1 cellular context compared by ENCODE assay signal in the genomic region with DNA sequence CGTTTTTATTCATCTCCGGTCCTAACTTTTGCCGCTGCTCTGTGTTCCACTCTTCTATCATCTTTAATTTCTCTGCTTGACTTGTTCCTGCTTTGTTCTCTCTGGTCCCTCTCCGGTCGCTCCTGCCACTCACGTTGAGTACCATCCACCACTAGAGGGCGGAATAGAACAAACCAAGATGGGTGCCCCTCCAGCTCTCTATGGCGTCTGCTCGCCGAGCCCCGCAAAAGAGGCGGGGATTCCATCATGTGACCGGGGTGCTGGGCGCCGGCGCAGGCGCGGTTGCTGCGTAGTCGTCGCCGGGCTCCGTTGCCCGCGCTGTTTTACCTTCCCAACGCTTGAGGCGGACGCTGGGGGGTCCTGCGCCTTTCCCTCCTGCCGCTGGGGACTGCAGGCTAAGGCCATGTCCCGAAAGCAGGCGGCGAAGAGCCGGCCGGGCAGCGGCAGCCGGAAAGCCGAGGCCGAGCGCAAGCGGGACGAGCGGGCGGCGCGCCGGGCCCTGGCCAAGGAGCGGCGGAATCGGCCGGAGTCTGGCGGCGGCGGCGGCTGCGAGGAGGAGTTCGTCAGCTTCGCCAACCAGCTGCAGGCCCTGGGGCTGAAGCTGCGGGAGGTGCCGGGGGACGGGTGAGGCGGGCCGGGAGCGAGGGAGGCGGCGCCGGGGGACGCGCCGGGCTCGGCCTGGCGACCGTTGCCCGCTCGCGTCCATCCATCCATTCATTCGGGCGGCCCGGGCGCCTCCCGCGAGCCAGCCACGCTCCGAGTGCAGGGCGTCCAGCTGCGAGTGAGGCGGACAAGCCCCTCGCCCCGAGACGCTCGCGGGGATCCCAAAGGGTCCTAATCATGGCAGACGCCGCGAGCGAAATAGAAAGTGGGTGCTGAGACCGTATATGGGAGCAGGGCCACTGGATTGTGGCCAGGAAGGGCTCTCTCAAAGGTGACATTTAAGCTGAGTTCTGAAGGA.
TF ChIP-seq lines count a peak whose summit lies in the region.

A gene with protein sequence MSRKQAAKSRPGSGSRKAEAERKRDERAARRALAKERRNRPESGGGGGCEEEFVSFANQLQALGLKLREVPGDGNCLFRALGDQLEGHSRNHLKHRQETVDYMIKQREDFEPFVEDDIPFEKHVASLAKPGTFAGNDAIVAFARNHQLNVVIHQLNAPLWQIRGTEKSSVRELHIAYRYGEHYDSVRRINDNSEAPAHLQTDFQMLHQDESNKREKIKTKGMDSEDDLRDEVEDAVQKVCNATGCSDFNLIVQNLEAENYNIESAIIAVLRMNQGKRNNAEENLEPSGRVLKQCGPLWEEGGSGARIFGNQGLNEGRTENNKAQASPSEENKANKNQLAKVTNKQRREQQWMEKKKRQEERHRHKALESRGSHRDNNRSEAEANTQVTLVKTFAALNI (plus strand): TSS at position 285 of the 961 bp plus-strand sequence. CDS start 119 bp downstream, at position 404.

TF ChIP-seq in HepG2, 621 proteins besides CTCF, POLR2A, EP300 and RAD21 (continued from another document and continues in another):
- TF ChIP-seq, protein P1, sequence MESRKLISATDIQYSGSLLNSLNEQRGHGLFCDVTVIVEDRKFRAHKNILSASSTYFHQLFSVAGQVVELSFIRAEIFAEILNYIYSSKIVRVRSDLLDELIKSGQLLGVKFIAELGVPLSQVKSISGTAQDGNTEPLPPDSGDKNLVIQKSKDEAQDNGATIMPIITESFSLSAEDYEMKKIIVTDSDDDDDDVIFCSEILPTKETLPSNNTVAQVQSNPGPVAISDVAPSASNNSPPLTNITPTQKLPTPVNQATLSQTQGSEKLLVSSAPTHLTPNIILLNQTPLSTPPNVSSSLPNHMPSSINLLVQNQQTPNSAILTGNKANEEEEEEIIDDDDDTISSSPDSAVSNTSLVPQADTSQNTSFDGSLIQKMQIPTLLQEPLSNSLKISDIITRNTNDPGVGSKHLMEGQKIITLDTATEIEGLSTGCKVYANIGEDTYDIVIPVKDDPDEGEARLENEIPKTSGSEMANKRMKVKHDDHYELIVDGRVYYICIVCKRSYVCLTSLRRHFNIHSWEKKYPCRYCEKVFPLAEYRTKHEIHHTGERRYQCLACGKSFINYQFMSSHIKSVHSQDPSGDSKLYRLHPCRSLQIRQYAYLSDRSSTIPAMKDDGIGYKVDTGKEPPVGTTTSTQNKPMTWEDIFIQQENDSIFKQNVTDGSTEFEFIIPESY (CRISPR knock-in tag; IDR thresholded peaks at IDR 0.05), result 0 out of 2 replicates have a peak, but pooled peaks have one; percentile 10
- TF ChIP-seq ZNF775 (CRISPR knock-in tag; IDR thresholded peaks at IDR 0.05; ENCODE audit: borderline replicate concordance) (no peak), ZNF546 (CRISPR knock-in tag; conservative IDR thresholded peaks at IDR 0.05) (peak; percentile 76; the same call in 1 of the 2 replicates), FOXA1 (IDR thresholded peaks at IDR 0.05) (no peak), FOXA1 (CRISPR knock-in tag; IDR thresholded peaks at IDR 0.05) (no peak), HNRNPK (IDR thresholded peaks at IDR 0.05; ENCODE audit: low read depth, low read length, poor library complexity, severe bottlenecking) (no peak), POLR2AphosphoS2 (IDR thresholded peaks at IDR 0.05; ENCODE audit: low read depth, low read length) (no peak), CHD4 (IDR thresholded peaks at IDR 0.05; ENCODE audit: borderline replicate concordance, low read length) (no peak), ZNF720 (CRISPR knock-in tag; IDR thresholded peaks at IDR 0.05) (no peak), ZEB1 (IDR thresholded peaks at IDR 0.05; ENCODE audit: insufficient replicate concordance, low read depth) (no peak), TCF7 (IDR thresholded peaks at IDR 0.05; ENCODE audit: low read depth) (no peak), ZSCAN12 (CRISPR knock-in tag; IDR thresholded peaks at IDR 0.05) (peak; percentile 77), GTF3A (CRISPR knock-in tag; conservative IDR thresholded peaks at IDR 0.05) (no peak), ZNF432 (CRISPR knock-in tag; IDR thresholded peaks at IDR 0.05; ENCODE audit: borderline replicate concordance) (no peak), ZNF563 (CRISPR knock-in tag; IDR thresholded peaks at IDR 0.05) (peak; percentile 82), NFKBIZ (CRISPR knock-in tag; IDR thresholded peaks at IDR 0.05) (no peak), PLRG1 (conservative IDR thresholded peaks at IDR 0.05) (no peak), EEA1 (CRISPR knock-in tag; IDR thresholded peaks at IDR 0.05; ENCODE audit: borderline replicate concordance) (0 out of 2 replicates have a peak, but pooled peaks have one; percentile 63), ZNF10 (CRISPR knock-in tag; IDR thresholded peaks at IDR 0.05; ENCODE audit: borderline replicate concordance, low read depth) (no peak), SRSF1 (optimal IDR thresholded peaks at IDR 0.05; ENCODE audit: low read depth, low read length) (no peak), ZNF121 (CRISPR knock-in tag; IDR thresholded peaks at IDR 0.05) (peak; percentile 77), ZNF839 (CRISPR knock-in tag; IDR thresholded peaks at IDR 0.05; ENCODE audit: borderline replicate concordance) (no peak), NFKB2 (CRISPR knock-in tag; IDR thresholded peaks at IDR 0.05; ENCODE audit: borderline replicate concordance) (peak; percentile 86; the same call in 1 of the 2 replicates), ZNF331 (CRISPR knock-in tag; IDR thresholded peaks at IDR 0.05) (0 out of 2 replicates have a peak, but pooled peaks have one; percentile 19), ZFP62 (CRISPR knock-in tag; IDR thresholded peaks at IDR 0.05) (no peak), SIX1 (CRISPR knock-in tag; IDR thresholded peaks at IDR 0.05; ENCODE audit: borderline replicate concordance) (no peak), ZNF761 (CRISPR knock-in tag; conservative IDR thresholded peaks at IDR 0.05) (peak; percentile 59; the same call in 1 of the 2 replicates), ZBTB38 (CRISPR knock-in tag; IDR thresholded peaks at IDR 0.05) (peak; percentile 64; the same call in 1 of the 2 replicates), HHEX (CRISPR knock-in tag; IDR thresholded peaks at IDR 0.05) (no peak), ZFAT (CRISPR knock-in tag; conservative IDR thresholded peaks at IDR 0.05) (no peak)
- TF ChIP-seq, protein P2, sequence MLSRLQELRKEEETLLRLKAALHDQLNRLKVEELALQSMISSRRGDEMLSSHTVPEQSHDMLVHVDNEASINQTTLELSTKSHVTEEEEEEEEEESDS (CRISPR knock-in tag; IDR thresholded peaks at IDR 0.05; ENCODE audit: borderline replicate concordance), result no peak
- TF ChIP-seq, protein P3, sequence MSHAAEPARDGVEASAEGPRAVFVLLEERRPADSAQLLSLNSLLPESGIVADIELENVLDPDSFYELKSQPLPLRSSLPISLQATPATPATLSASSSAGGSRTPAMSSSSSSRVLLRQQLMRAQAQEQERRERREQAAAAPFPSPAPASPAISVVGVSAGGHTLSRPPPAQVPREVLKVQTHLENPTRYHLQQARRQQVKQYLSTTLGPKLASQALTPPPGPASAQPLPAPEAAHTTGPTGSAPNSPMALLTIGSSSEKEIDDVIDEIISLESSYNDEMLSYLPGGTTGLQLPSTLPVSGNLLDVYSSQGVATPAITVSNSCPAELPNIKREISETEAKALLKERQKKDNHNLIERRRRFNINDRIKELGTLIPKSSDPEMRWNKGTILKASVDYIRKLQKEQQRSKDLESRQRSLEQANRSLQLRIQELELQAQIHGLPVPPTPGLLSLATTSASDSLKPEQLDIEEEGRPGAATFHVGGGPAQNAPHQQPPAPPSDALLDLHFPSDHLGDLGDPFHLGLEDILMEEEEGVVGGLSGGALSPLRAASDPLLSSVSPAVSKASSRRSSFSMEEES (CRISPR knock-in tag; IDR thresholded peaks at IDR 0.05), result peak; percentile 95
- TF ChIP-seq, protein P4, sequence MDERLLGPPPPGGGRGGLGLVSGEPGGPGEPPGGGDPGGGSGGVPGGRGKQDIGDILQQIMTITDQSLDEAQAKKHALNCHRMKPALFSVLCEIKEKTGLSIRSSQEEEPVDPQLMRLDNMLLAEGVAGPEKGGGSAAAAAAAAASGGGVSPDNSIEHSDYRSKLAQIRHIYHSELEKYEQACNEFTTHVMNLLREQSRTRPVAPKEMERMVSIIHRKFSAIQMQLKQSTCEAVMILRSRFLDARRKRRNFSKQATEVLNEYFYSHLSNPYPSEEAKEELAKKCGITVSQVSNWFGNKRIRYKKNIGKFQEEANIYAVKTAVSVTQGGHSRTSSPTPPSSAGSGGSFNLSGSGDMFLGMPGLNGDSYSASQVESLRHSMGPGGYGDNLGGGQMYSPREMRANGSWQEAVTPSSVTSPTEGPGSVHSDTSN (CRISPR knock-in tag; IDR thresholded peaks at IDR 0.05), result peak; percentile 73
- TF ChIP-seq, protein P5, sequence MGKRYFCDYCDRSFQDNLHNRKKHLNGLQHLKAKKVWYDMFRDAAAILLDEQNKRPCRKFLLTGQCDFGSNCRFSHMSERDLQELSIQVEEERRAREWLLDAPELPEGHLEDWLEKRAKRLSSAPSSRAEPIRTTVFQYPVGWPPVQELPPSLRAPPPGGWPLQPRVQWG (CRISPR knock-in tag; IDR thresholded peaks at IDR 0.05; ENCODE audit: borderline replicate concordance, low read depth), result no peak
- TF ChIP-seq, protein P6, sequence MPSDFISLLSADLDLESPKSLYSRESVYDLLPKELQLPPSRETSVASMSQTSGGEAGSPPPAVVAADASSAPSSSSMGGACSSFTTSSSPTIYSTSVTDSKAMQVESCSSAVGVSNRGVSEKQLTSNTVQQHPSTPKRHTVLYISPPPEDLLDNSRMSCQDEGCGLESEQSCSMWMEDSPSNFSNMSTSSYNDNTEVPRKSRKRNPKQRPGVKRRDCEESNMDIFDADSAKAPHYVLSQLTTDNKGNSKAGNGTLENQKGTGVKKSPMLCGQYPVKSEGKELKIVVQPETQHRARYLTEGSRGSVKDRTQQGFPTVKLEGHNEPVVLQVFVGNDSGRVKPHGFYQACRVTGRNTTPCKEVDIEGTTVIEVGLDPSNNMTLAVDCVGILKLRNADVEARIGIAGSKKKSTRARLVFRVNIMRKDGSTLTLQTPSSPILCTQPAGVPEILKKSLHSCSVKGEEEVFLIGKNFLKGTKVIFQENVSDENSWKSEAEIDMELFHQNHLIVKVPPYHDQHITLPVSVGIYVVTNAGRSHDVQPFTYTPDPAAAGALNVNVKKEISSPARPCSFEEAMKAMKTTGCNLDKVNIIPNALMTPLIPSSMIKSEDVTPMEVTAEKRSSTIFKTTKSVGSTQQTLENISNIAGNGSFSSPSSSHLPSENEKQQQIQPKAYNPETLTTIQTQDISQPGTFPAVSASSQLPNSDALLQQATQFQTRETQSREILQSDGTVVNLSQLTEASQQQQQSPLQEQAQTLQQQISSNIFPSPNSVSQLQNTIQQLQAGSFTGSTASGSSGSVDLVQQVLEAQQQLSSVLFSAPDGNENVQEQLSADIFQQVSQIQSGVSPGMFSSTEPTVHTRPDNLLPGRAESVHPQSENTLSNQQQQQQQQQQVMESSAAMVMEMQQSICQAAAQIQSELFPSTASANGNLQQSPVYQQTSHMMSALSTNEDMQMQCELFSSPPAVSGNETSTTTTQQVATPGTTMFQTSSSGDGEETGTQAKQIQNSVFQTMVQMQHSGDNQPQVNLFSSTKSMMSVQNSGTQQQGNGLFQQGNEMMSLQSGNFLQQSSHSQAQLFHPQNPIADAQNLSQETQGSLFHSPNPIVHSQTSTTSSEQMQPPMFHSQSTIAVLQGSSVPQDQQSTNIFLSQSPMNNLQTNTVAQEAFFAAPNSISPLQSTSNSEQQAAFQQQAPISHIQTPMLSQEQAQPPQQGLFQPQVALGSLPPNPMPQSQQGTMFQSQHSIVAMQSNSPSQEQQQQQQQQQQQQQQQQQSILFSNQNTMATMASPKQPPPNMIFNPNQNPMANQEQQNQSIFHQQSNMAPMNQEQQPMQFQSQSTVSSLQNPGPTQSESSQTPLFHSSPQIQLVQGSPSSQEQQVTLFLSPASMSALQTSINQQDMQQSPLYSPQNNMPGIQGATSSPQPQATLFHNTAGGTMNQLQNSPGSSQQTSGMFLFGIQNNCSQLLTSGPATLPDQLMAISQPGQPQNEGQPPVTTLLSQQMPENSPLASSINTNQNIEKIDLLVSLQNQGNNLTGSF (CRISPR knock-in tag; IDR thresholded peaks at IDR 0.05), result no peak
- TF ChIP-seq, protein P7, sequence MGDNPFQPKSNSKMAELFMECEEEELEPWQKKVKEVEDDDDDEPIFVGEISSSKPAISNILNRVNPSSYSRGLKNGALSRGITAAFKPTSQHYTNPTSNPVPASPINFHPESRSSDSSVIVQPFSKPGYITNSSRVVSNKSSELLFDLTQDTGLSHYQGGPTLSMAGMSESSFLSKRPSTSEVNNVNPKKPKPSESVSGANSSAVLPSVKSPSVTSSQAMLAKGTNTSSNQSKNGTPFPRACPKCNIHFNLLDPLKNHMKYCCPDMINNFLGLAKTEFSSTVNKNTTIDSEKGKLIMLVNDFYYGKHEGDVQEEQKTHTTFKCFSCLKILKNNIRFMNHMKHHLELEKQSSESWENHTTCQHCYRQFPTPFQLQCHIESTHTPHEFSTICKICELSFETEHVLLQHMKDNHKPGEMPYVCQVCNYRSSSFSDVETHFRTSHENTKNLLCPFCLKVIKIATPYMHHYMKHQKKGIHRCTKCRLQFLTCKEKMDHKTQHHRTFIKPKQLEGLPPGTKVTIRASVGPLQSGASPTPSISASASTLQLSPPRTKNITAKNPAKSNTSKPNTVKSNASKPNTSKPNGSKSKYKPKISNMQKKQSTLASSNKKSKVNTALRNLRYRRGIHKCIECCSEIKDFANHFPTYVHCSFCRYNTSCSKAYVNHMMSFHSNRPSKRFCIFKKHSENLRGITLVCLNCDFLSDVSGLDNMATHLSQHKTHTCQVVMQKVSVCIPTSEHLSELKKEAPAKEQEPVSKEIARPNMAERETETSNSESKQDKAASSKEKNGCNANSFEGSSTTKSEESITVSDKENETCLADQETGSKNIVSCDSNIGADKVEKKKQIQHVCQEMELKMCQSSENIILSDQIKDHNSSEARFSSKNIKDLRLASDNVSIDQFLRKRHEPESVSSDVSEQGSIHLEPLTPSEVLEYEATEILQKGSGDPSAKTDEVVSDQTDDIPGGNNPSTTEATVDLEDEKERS (CRISPR knock-in tag; IDR thresholded peaks at IDR 0.05), result no peak
- TF ChIP-seq, protein P8, sequence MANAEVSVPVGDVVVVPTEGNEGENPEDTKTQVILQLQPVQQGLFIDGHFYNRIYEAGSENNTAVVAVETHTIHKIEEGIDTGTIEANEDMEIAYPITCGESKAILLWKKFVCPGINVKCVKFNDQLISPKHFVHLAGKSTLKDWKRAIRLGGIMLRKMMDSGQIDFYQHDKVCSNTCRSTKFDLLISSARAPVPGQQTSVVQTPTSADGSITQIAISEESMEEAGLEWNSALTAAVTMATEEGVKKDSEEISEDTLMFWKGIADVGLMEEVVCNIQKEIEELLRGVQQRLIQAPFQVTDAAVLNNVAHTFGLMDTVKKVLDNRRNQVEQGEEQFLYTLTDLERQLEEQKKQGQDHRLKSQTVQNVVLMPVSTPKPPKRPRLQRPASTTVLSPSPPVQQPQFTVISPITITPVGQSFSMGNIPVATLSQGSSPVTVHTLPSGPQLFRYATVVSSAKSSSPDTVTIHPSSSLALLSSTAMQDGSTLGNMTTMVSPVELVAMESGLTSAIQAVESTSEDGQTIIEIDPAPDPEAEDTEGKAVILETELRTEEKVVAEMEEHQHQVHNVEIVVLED (CRISPR knock-in tag; IDR thresholded peaks at IDR 0.05; ENCODE audit: borderline replicate concordance), result peak; percentile 58; the same call in 1 of the 2 replicates
- TF ChIP-seq, protein P9, sequence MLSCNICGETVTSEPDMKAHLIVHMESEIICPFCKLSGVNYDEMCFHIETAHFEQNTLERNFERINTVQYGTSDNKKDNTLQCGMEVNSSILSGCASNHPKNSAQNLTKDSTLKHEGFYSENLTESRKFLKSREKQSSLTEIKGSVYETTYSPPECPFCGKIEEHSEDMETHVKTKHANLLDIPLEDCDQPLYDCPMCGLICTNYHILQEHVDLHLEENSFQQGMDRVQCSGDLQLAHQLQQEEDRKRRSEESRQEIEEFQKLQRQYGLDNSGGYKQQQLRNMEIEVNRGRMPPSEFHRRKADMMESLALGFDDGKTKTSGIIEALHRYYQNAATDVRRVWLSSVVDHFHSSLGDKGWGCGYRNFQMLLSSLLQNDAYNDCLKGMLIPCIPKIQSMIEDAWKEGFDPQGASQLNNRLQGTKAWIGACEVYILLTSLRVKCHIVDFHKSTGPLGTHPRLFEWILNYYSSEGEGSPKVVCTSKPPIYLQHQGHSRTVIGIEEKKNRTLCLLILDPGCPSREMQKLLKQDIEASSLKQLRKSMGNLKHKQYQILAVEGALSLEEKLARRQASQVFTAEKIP (CRISPR knock-in tag; IDR thresholded peaks at IDR 0.05; ENCODE audit: borderline replicate concordance), result no peak
